31 cellular contexts compared by ENCODE assay signal in the genomic region with DNA sequence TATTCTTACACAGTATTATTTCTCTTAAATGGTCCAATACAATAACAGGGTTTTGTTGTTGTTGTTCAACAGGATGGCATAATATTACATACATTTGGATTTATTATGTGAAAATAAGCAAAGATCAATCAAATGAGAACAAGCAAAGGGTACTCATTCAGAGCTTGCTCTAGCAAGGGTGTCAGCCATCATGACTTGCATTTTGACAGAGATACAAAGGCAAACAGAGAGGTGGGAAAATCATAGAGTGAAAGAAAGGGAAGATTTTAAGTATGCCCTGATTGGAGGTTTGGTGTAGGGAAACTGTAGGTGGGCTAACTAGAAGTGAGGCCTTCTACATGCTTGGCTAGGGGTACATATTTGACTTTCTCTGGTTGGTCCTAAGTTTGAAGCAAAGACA.
"Had no signal": no experiment of that assay in that cellular context is flagged by ENCODE, and none has a peak within 500 bp of the region (broad histone marks: within the 10 kb centered on the region; RNA-seq: fewer than 3 reads in every experiment).

No MANE protein-coding gene starts in this region.

- H3K27ac ChIP-seq: ascending aorta, breast epithelium, cardiac muscle cell, colonic mucosa, epithelial cell of prostate, esophagus squamous epithelium, gastroesophageal sphincter, heart right ventricle had no signal

- H3K9me3 ChIP-seq: ascending aorta, breast epithelium, colonic mucosa, esophagus squamous epithelium, gastroesophageal sphincter, heart right ventricle had no signal

- FAIRE-seq: endometrium, endothelial cell of umbilical vein had no signal

- H3K36me3 ChIP-seq: ascending aorta, breast epithelium, cardiac muscle cell, colonic mucosa, esophagus squamous epithelium, gastroesophageal sphincter, heart right ventricle had no signal

- H3K4me1 ChIP-seq: ascending aorta, breast epithelium, colonic mucosa, esophagus squamous epithelium, gastroesophageal sphincter, heart right ventricle had no signal

- ATAC-seq: activated CD4-positive, alpha-beta T cell treated with anti-CD3 and anti-CD28 coated beads for 36 hours; activated naive CD4-positive, alpha-beta T cell treated with anti-CD3 and anti-CD28 coated beads, Interleukin-2, amount 50 U/mL, for 72 hours; activated T-cell treated with anti-CD3 and anti-CD28 coated beads, Interleukin-2, amount 50 U/mL, for 72 hours; gastroesophageal sphincter; heart right ventricle; T-helper 17 cell had no signal

- DNase-seq: activated CD4-positive, alpha-beta memory T cell treated with anti-CD3 and anti-CD28 coated beads, Interleukin-2, amount 10 ng/mL, durations not matched to agents 7 days and 5 days; activated CD4-positive, alpha-beta T cell treated with anti-CD3 and anti-CD28 coated beads for 36 hours; activated CD4-positive, alpha-beta T cell treated with anti-CD3 and anti-CD28 coated beads, Interleukin-2, amount 10 ng/mL, durations not matched to agents 7 days and 5 days; activated CD4-positive, alpha-beta T cell treated with anti-CD3 and anti-CD28 coated beads, Interleukin-2, amount 50 U/mL, for 4 hours; activated CD4-positive, CD25-positive, alpha-beta regulatory T cell; activated CD4-positive, CD25-positive, alpha-beta regulatory T cell treated with anti-CD3 and anti-CD28 coated beads, Interleukin-2, amount 50 U/mL, for 72 hours; activated CD8-positive, alpha-beta memory T cell treated with anti-CD3 and anti-CD28 coated beads, Interleukin-2, amount 50 U/mL, for 48 hours; activated gamma-delta T cell; activated naive CD4-positive, alpha-beta T cell; activated naive CD4-positive, alpha-beta T cell treated with anti-CD3 and anti-CD28 coated beads, Interleukin-2, amount 10 ng/mL, durations not matched to agents 7 days and 5 days; activated naive CD8-positive, alpha-beta T cell treated with anti-CD3 and anti-CD28 coated beads, Interleukin-2, amount 10 ng/mL, durations not matched to agents 7 days and 5 days; activated T-cell treated with anti-CD3 and anti-CD28 coated beads for 4 hours; activated T-cell treated with anti-CD3 and anti-CD28 coated beads, Interleukin-2, amount 50 U/mL, for 24 hours; activated T-cell treated with anti-CD3 and anti-CD28 coated beads, Interleukin-2, amount 50 U/mL, for 72 hours; central memory CD4-positive, alpha-beta T cell; cerebellar nuclear complex; colonic mucosa; effector CD8-positive, alpha-beta T cell; esophagus squamous epithelium; foreskin melanocyte; heart right ventricle; T-helper 17 cell; T1000 had no signal

- H3K4me3 ChIP-seq: ascending aorta, breast epithelium, cardiac muscle cell, colonic mucosa, esophagus squamous epithelium, gastroesophageal sphincter, heart right ventricle had no signal

- H3K27me3 ChIP-seq: ascending aorta, breast epithelium, cardiac muscle cell, colonic mucosa, esophagus squamous epithelium, gastroesophageal sphincter, heart right ventricle had no signal
